ENCODE assay signal across 29 cellular contexts in genomic region chr20:10374036-10374435, GRCh38.
"Had no signal": no experiment of that assay in that cellular context is flagged by ENCODE, and none has a peak within 500 bp of the region (broad histone marks: within the 10 kb centered on the region; RNA-seq: fewer than 3 reads in every experiment).

No MANE protein-coding gene starts in this region.

- H3K4me2 ChIP-seq: smooth muscle cell had no signal

- DNase-seq: naive thymus-derived CD8-positive, alpha-beta T cell; nephron progenitor cell; nucleus accumbens; ovary; posterior cingulate gyrus; psoas muscle; right cardiac atrium; spleen; stimulated activated CD4-positive, alpha-beta T cell treated with anti-CD3 and anti-CD28 coated beads, Interleukin-15, amount 100 ng/mL, for 24 hours; stimulated activated CD4-positive, alpha-beta T cell treated with anti-CD3 and anti-CD28 coated beads, Interleukin-2, amount 100 ng/mL, for 24 hours; stimulated activated CD4-positive, alpha-beta T cell treated with anti-CD3 and anti-CD28 coated beads, Interleukin-2, amount 100 ng/mL, for 48 hours; stimulated activated CD4-positive, alpha-beta T cell treated with anti-CD3 and anti-CD28 coated beads, Interleukin-4, amount 100 ng/mL, for 24 hours; stimulated activated naive B cell treated with anti-CD40 and anti-IgM and Interleukin-4, amounts not matched to agents 10 μg/mL and 1 μg/mL and 100 μg/mL, for 72 hours; stimulated activated naive CD4-positive, alpha-beta T cell treated with Interleukin-2 at 50 U/mL for 16 hours; stomach; thyroid gland; trophoblast cell; upper lobe of left lung had no signal

- H3K79me2 ChIP-seq: parathyroid adenoma had no signal

- H3K4me3 ChIP-seq: ovary, psoas muscle, skin epidermis, smooth muscle cell, spleen, stomach, thoracic aorta, thyroid gland, tibial nerve, upper lobe of left lung, vagina had no signal

- H3K36me3 ChIP-seq: neutrophil, ovary, spleen, stomach, thoracic aorta, thyroid gland, tibial nerve, upper lobe of left lung, vagina had no signal

- FAIRE-seq: urothelium cell line had no signal

- H3K4me1 ChIP-seq: psoas muscle, spleen, tibial nerve, vagina had no signal

- H3K27ac ChIP-seq: neutrophil, ovary, parathyroid adenoma, psoas muscle, skin epidermis, spleen, stomach, thoracic aorta, thyroid gland, tibial nerve, upper lobe of left lung, vagina had no signal

- H2AFZ ChIP-seq: parathyroid adenoma had no signal

- H3K9me3 ChIP-seq: neutrophil, ovary, psoas muscle, stomach, thoracic aorta, thyroid gland, tibial nerve, upper lobe of left lung, vagina had no signal

- H3K27me3 ChIP-seq: neutrophil, ovary, spleen, stomach, thyroid gland, tibial nerve, upper lobe of left lung, vagina had no signal

- ATAC-seq: naive thymus-derived CD8-positive, alpha-beta T cell; natural killer cell treated with Interleukin-12 subunit alpha and Interleukin-12 subunit beta and Interleukin-15 and Interleukin-18, amount 100 ng/mL, for 72 hours; psoas muscle; right cardiac atrium; sciatic nerve; stimulated activated effector memory CD8-positive, alpha-beta T cell treated with anti-CD3 and anti-CD28 coated beads, Interleukin-12 subunit alpha, Interleukin-12 subunit beta, amount 100 ng/mL, for 72 hours; stimulated activated naive B cell treated with anti-CD40 and anti-IgM and Interleukin-4, amounts not matched to agents 10 μg/mL and 1 μg/mL and 100 μg/mL, for 72 hours had no signal
